Comparison of ENCODE assay signal across 20 cellular contexts in the genomic region with DNA sequence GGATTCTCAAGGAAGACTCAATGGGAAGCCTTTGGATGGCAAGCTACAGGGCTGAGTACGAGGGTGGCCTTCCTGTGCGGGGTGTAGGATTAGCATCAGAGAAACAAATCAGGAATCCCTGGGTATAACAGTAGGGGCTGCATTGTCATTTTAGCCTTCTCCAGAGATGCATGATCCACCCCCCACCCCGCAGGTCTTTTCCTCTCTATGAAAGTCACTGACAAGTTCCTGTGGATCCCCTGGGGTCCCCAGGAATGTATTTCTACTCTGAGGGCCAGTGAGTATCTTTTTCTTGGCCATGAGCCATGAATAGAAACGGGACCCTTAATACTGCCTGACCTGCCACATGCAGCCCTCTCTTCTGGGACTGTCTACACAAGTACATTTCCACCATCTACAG.
DNase-seq lines count a peak whose midpoint lies in the region; ATAC-seq, FAIRE-seq and TF ChIP-seq lines count a peak whose summit lies in the region.
"Had no signal": no experiment of that assay in that cellular context is flagged by ENCODE, and none has a peak within 500 bp of the region (broad histone marks: within the 10 kb centered on the region; RNA-seq: fewer than 3 reads in every experiment).

No MANE protein-coding gene starts in this region.

- H3K4me2 ChIP-seq in A549, result peak overlapping the region; percentile 60

- no peak overlapping the region for H3K9ac ChIP-seq in HUES48 (ENCODE audit: low read depth, low read length)

- no peaks in the 10 kb centered on the region for H3K36me3 ChIP-seq in HUES48 (ENCODE audit: control insufficient read depth, insufficient read depth, low read length)
- no peaks in the 10 kb centered on the region for H3K36me3 ChIP-seq in lung (ENCODE audit: control insufficient read depth in 2 of 2, insufficient read depth in 2 of 2, low read length in 2 of 2)
- no peaks in the 10 kb centered on the region for H3K36me3 ChIP-seq in body of pancreas (replicated peaks in 1 of 2; ENCODE audit: insufficient read depth in 1 of 2, low read depth in 2 of 2)
- H3K36me3 ChIP-seq: esophagus squamous epithelium, left lung, suprapubic skin had no signal

- CTCF ChIA-PET in A549 (lab: Yijun Ruan, JAX), result interaction anchor here (1.2 to 2.0 kb wide), 3 partner anchors 12 to 578 kb away, joined by 4 to 8 read pairs (median 4); no protein-coding TSS in a partner anchor

- DNase-seq in A549 (ENCODE audit: low read depth in 1 of 2, low spot score in 1 of 2) (no peak), cerebellar cortex (ENCODE audit: low spot score) (peak; percentile 54), lung (ENCODE audit: low spot score) (peak; percentile 4), DMS79 (lab: John Stamatoyannopoulos, UW) (no peak), NCI-H774 (lab: John Stamatoyannopoulos, UW) (no peak), body of pancreas (no peak)
- DNase-seq: activated CD4-positive, alpha-beta memory T cell treated with anti-CD3 and anti-CD28 coated beads, Interleukin-2, amount 10 ng/mL, durations not matched to agents 7 days and 5 days; activated gamma-delta T cell treated with Interleukin-2 at 50 U/mL for 16 hours; amniotic stem cell; central memory CD4-positive, alpha-beta T cell; effector CD4-positive, alpha-beta T cell; esophagus squamous epithelium; Karpas-422; left lung; NCI-H187; stimulated activated CD4-positive, alpha-beta T cell treated with anti-CD3 and anti-CD28 coated beads, Interleukin-15, amount 100 ng/mL, for 24 hours had no signal

- H3K27ac ChIP-seq in A549 (peak overlapping the region; percentile 97 to 98), HUES48 (ENCODE audit: low read depth, low read length) (peak overlapping the region; percentile 92), lung (ENCODE audit: low read depth in 1 of 2, low read length in 1 of 2) (no peak overlapping the region), body of pancreas (no peak overlapping the region)
- H3K27ac ChIP-seq: C4-2B, suprapubic skin had no signal

- 79% methylated on average over 4 of the region's 4 CpGs for WGBS in A549 (ENCODE audit: missing lambda C conversion rate)
- 64 to 67% methylated on average over 4 of the region's 4 CpGs for WGBS in lung, 2 donors
- WGBS in body of pancreas, 2 donors, result 54 to 72% methylated on average over 4 of the region's 4 CpGs

- H3K9me3 ChIP-seq in A549 (peaks cover 31% of the 10 kb centered on the region), HUES48 (ENCODE audit: control insufficient read depth, insufficient read depth, low read length) (no peaks in the 10 kb centered on the region), lung (ENCODE audit: control insufficient read depth in 2 of 2, insufficient read depth in 1 of 2, low read length in 1 of 2) (peaks cover 4 to 9% of the 10 kb centered on the region in 2 donors), body of pancreas (no peaks in the 10 kb centered on the region)
- H3K9me3 ChIP-seq: esophagus squamous epithelium, suprapubic skin had no signal

- POLR2A ChIA-PET in A549 (lab: Yijun Ruan, JAX), result no interaction called here

- TF ChIP-seq CTCF in A549 (IDR thresholded peaks at IDR 0.05) (no peak), lung (IDR thresholded peaks at IDR 0.05; ENCODE audit: control extremely low read depth, extremely low read depth) (no peak), body of pancreas (IDR thresholded peaks at IDR 0.05) (no peak)

- TF ChIP-seq POLR2A in A549 (IDR thresholded peaks at IDR 0.05; ENCODE audit: low read length) (no peak), body of pancreas (IDR thresholded peaks at IDR 0.05) (no peak)

- no peak for ATAC-seq in A549
- no peak for ATAC-seq in lung (ENCODE audit: insufficient read depth, low FRiP score)
- ATAC-seq in esophagus mucosa, result no peak
- ATAC-seq in body of pancreas, result no peak

- H3K4me1 ChIP-seq in A549 (peaks cover 55% of the 10 kb centered on the region), HUES48 (ENCODE audit: control insufficient read depth, insufficient read depth, low read length) (peaks cover 42% of the 10 kb centered on the region), lung (ENCODE audit: control insufficient read depth in 2 of 2, insufficient read depth in 2 of 2, low read length in 2 of 2) (no peaks in the 10 kb centered on the region), body of pancreas (no peaks in the 10 kb centered on the region)
- H3K4me1 ChIP-seq: left lung had no signal

- no peak overlapping the region for H3K4me3 ChIP-seq in A549
- H3K4me3 ChIP-seq in HUES48 (ENCODE audit: low read depth, low read length), result no peak overlapping the region
- no peak overlapping the region for H3K4me3 ChIP-seq in lung
- no peak overlapping the region for H3K4me3 ChIP-seq in body of pancreas
- H3K4me3 ChIP-seq: esophagus squamous epithelium, left lung, suprapubic skin had no signal

- intact Hi-C loops in body of pancreas (cut with DNase I), result no loop called here

- TF ChIP-seq EP300 in A549 (IDR thresholded peaks at IDR 0.05), result no peak

- FAIRE-seq in A549 (lab: Jason Lieb, UNC), result no peak

- H3K27me3 ChIP-seq in HUES48 (ENCODE audit: control insufficient read depth, insufficient read depth, low read length) (no peaks in the 10 kb centered on the region), lung (ENCODE audit: control insufficient read depth, insufficient read depth) (no peaks in the 10 kb centered on the region), body of pancreas (no peaks in the 10 kb centered on the region)

- TF ChIP-seq RAD21 in A549 (conservative IDR thresholded peaks at IDR 0.05 in 1 of 2, IDR thresholded peaks at IDR 0.05 in 1 of 2), result no peak

TF ChIP-seq in A549, 52 proteins besides CTCF, POLR2A, EP300 and RAD21:
- TF ChIP-seq, protein P1, sequence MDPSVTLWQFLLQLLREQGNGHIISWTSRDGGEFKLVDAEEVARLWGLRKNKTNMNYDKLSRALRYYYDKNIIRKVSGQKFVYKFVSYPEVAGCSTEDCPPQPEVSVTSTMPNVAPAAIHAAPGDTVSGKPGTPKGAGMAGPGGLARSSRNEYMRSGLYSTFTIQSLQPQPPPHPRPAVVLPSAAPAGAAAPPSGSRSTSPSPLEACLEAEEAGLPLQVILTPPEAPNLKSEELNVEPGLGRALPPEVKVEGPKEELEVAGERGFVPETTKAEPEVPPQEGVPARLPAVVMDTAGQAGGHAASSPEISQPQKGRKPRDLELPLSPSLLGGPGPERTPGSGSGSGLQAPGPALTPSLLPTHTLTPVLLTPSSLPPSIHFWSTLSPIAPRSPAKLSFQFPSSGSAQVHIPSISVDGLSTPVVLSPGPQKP (IDR thresholded peaks at IDR 0.05; ENCODE audit: low read depth, low read length), result no peak
- TF ChIP-seq RARB (CRISPR knock-in tag; IDR thresholded peaks at IDR 0.05), result no peak
- no peak for TF ChIP-seq CBX2 (IDR thresholded peaks at IDR 0.05; ENCODE audit: borderline replicate concordance, low read depth)
- TF ChIP-seq MAZ (IDR thresholded peaks at IDR 0.05; ENCODE audit: borderline replicate concordance, low read depth, low read length), result no peak
- no peak for TF ChIP-seq USF2 (IDR thresholded peaks at IDR 0.05)
- TF ChIP-seq RNF2 (IDR thresholded peaks at IDR 0.05; ENCODE audit: borderline replicate concordance, low read depth), result no peak
- TF ChIP-seq JUNB (IDR thresholded peaks at IDR 0.05), result no peak
- TF ChIP-seq HDAC2 (IDR thresholded peaks at IDR 0.05), result no peak
- TF ChIP-seq CBX8 (IDR thresholded peaks at IDR 0.05), result no peak
- no peak for TF ChIP-seq TFCP2L1 (CRISPR knock-in tag; IDR thresholded peaks at IDR 0.05)

Comparison
In these comparisons a context has a peak if more than half of its experiments do, and no peak if none do; other contexts are left out.
1. DNase-seq: peak in cerebellar cortex (single experiment) and lung (single experiment); none in A549 (0 of 2), DMS79 (single experiment), NCI-H774 (single experiment) and body of pancreas (0 of 4).
2. H3K27ac ChIP-seq: peak in A549 (2 of 2) and HUES48 (single experiment); none in lung (0 of 2) and body of pancreas (0 of 4).